Comparison of ENCODE assay signal across 13 cellular contexts in the genomic region with DNA sequence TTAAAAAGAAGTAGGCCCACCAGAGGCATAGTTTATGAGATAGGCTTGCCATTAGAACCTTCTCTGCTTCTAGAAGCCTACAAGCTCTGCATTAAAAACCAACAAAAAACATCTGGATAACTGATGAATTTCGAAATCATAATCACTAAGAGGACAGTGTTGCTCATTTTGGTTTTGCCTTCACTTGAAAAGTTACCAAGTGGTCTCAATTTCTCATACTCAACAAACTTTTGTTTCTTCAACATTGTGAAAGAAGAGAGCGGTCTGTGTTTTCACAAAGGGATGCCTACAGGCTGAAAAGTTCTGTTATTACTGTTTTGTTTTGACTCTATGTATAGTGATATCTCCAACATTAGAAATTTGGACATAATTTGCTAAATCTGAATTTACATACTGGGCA.
"Had no signal": no experiment of that assay in that cellular context is flagged by ENCODE, and none has a peak within 500 bp of the region (broad histone marks: within the 10 kb centered on the region; RNA-seq: fewer than 3 reads in every experiment).

No MANE protein-coding gene starts in this region.

- H3K4me3 ChIP-seq: esophagus squamous epithelium, skin epidermis, vagina had no signal

- H3K4me1 ChIP-seq: esophagus squamous epithelium, vagina had no signal

- H3K9me3 ChIP-seq: vagina had no signal

- DNase-seq: activated CD4-positive, alpha-beta T cell treated with anti-CD3 and anti-CD28 coated beads, Interleukin-2, amount 50 U/mL, for 4 hours; activated gamma-delta T cell; amygdala; effector memory CD8-positive, alpha-beta T cell; esophagus squamous epithelium; immature natural killer cell; left ventricle myocardium superior; retina; stimulated activated naive CD8-positive, alpha-beta T cell treated with anti-CD3 and anti-CD28 coated beads, Interleukin-15, amount 100 ng/mL, for 72 hours; T-helper 2 cell; trophoblast cell had no signal

- H3K27me3 ChIP-seq: esophagus squamous epithelium, vagina had no signal
